In the genomic region with DNA sequence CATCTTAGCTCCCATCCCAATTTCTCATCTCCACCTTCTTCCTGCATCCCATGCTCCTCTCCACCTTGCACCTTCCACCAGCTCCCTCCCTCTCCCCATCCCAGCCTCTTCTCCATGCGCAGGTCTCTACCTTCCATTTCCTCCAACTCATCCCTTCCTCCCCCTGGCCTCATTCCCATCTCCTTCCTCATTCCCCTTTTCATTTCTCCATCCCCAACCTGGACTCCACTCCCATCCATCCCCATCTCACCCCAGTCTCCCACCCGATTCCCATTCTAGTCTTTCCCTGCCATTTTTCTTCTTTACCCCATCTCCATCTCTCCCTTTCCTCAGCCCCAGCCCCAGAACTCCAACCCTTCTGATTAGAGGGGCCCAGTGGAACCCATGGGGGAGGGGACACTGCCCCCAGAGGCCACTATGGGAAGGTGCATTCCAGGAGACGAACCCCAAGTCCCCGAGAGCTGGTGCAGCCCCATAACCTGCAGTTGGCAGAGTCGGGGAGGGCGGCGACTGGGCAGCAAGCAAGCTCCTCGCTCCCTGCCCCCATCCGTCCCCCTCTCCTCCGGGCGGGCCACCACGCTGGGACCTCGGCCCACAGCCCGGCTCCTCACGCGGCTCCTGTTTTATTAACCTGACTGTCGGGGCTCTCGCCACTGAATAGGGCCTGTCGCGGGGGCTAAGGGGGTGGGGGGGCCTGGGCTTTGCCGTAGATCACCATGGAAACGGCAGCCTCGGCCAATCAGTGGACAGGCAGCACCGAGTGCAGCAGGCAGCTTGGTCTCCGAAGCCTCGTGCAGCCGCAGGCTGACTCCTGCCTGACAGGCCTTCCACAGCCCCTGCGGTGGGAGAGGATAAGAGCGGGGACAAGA, we compare ENCODE assay signal across 8 cellular contexts.
A peak's percentile ranks its signal among the peaks of the same experiment; 100 is the strongest.
DNase-seq lines count a peak whose midpoint lies in the region; ATAC-seq and TF ChIP-seq lines count a peak whose summit lies in the region.

No MANE protein-coding gene starts in this region.

- ATAC-seq in GM19452 (IDR thresholded peaks at IDR 0.05; ENCODE audit: unreplicated experiment) (peak; percentile 75), HG02840 (IDR thresholded peaks at IDR 0.05; ENCODE audit: low FRiP score, unreplicated experiment) (no peak), GM18519 (IDR thresholded peaks at IDR 0.05; ENCODE audit: low FRiP score, unreplicated experiment) (no peak)

- no peaks in the 10 kb centered on the region for H3K36me3 ChIP-seq in left ventricle myocardium inferior

- H3K4me3 ChIP-seq in left ventricle myocardium inferior = no peak overlapping the region

- H3K27ac ChIP-seq in left ventricle myocardium inferior (replicated peaks) = peak overlapping the region; percentile 86

- TF ChIP-seq CTCF in left ventricle myocardium inferior (IDR thresholded peaks at IDR 0.05; ENCODE audit: borderline replicate concordance) = peak; percentile 65

- DNase-seq in COR-L47 (lab: John Stamatoyannopoulos, UW) (peak; percentile 77), NCI-H1105 treated with DMSO at 0.1 percent for 48 hours (lab: John Stamatoyannopoulos, UW) (peak; percentile 34), left ventricle myocardium inferior (no peak)
- peak; percentile 17 for DNase-seq in activated naive CD4-positive, alpha-beta T cell treated with Interleukin-2 at 50 U/mL for 16 hours
- peak; percentile 5 to 15 for DNase-seq in stimulated activated CD4-positive, alpha-beta T cell treated with anti-CD3 and anti-CD28 coated beads, Interleukin-2, amount 100 ng/mL, for 48 hours

- H3K4me1 ChIP-seq in left ventricle myocardium inferior = peaks cover 73% of the 10 kb centered on the region

- H3K27me3 ChIP-seq in left ventricle myocardium inferior (ENCODE audit: low read depth) = peaks cover 61% of the 10 kb centered on the region

- intact Hi-C loops in left ventricle myocardium inferior (cut with micrococcal nuclease) = loop anchor here (10.0 kb wide), 1 partner anchor 107 kb away; no protein-coding TSS in a partner anchor

- no peaks in the 10 kb centered on the region for H3K9me3 ChIP-seq in left ventricle myocardium inferior (replicated peaks)
